25 cellular contexts compared by ENCODE assay signal in genomic region chr3:51362476-51362875, GRCh38.
"Had no signal": no experiment of that assay in that cellular context is flagged by ENCODE, and none has a peak within 500 bp of the region (broad histone marks: within the 10 kb centered on the region; RNA-seq: fewer than 3 reads in every experiment).

No MANE protein-coding gene starts in this region.

- H3K9me3 Mint-ChIP-seq: activated naive CD4-positive, alpha-beta T cell treated with anti-CD3 and anti-CD28 coated beads, Interleukin-2, amount 10 ng/mL, durations not matched to agents 7 days and 5 days; activated naive CD4-positive, alpha-beta T cell treated with anti-CD3 and anti-CD28 coated beads, Interleukin-2, amount 50 U/mL, for 72 hours; activated T-cell treated with anti-CD3 and anti-CD28 coated beads, Interleukin-2, amount 50 U/mL, for 4 hours; activated T-helper 17 cell treated with anti-CD3 and anti-CD28 coated beads, Interleukin-2, amount 50 U/mL, for 72 hours; T-helper 2 cell treated with Interferon-gamma antibody and Interleukin-4, amounts not matched to agents 5 μg/mL and 100 μg/mL, for 36 hours had no signal

- H3K27me3 Mint-ChIP-seq: activated CD4-positive, alpha-beta memory T cell treated with anti-CD3 and anti-CD28 coated beads for 36 hours; activated naive CD4-positive, alpha-beta T cell treated with anti-CD3 and anti-CD28 coated beads, Interleukin-2, amount 10 ng/mL, durations not matched to agents 7 days and 5 days; activated T-helper 17 cell treated with anti-CD3 and anti-CD28 coated beads, Interleukin-2, amount 50 U/mL, for 72 hours had no signal

- H3K4me1 Mint-ChIP-seq: activated CD4-positive, alpha-beta T cell treated with anti-CD3 and anti-CD28 coated beads for 36 hours; activated CD4-positive, alpha-beta T cell treated with anti-CD3 and anti-CD28 coated beads, Interleukin-2, amount 10 ng/mL, durations not matched to agents 24 days and 14 days; activated naive CD4-positive, alpha-beta T cell treated with anti-CD3 and anti-CD28 coated beads, Interleukin-2, amount 10 ng/mL, durations not matched to agents 7 days and 5 days; activated T-helper 17 cell treated with anti-CD3 and anti-CD28 coated beads, Interleukin-2, amount 50 U/mL, for 72 hours had no signal

- H3K4me3 Mint-ChIP-seq: activated CD4-positive, alpha-beta memory T cell treated with anti-CD3 and anti-CD28 coated beads for 36 hours; activated CD4-positive, alpha-beta T cell treated with anti-CD3 and anti-CD28 coated beads for 36 hours; activated CD4-positive, alpha-beta T cell treated with anti-CD3 and anti-CD28 coated beads, Interleukin-2, amount 10 ng/mL, durations not matched to agents 24 days and 14 days; activated CD8-positive, alpha-beta T cell treated with anti-CD3 and anti-CD28 coated beads, Interleukin-2, amount 10 ng/mL, durations not matched to agents 7 days and 5 days; activated naive CD4-positive, alpha-beta T cell treated with anti-CD3 and anti-CD28 coated beads, Interleukin-2, amount 10 ng/mL, durations not matched to agents 7 days and 5 days; activated T-cell treated with anti-CD3 and anti-CD28 coated beads, Interleukin-2, amount 50 U/mL, for 4 hours; activated T-helper 17 cell treated with anti-CD3 and anti-CD28 coated beads, Interleukin-2, amount 50 U/mL, for 72 hours; T-helper 17 cell; T-helper 2 cell treated with Interferon-gamma antibody and Interleukin-4, amounts not matched to agents 5 μg/mL and 100 μg/mL, for 36 hours had no signal

- ATAC-seq: activated CD4-positive, alpha-beta T cell treated with anti-CD3 and anti-CD28 coated beads for 36 hours; activated CD8-positive, alpha-beta T cell treated with anti-CD3 and anti-CD28 coated beads, Interleukin-2, amount 10 ng/mL, durations not matched to agents 7 days and 5 days; activated naive CD4-positive, alpha-beta T cell treated with anti-CD3 and anti-CD28 coated beads, Interleukin-2, amount 50 U/mL, for 72 hours; activated T-cell treated with anti-CD3 and anti-CD28 coated beads, Interleukin-2, amount 50 U/mL, for 4 hours; activated T-helper 17 cell treated with anti-CD3 and anti-CD28 coated beads, Interleukin-2, amount 50 U/mL, for 72 hours; body of pancreas; gastroesophageal sphincter; T-helper 17 cell had no signal

- H3K27ac Mint-ChIP-seq: activated CD4-positive, alpha-beta memory T cell treated with anti-CD3 and anti-CD28 coated beads for 36 hours; activated CD4-positive, alpha-beta T cell treated with anti-CD3 and anti-CD28 coated beads for 36 hours; activated CD4-positive, alpha-beta T cell treated with anti-CD3 and anti-CD28 coated beads, Interleukin-2, amount 10 ng/mL, durations not matched to agents 24 days and 14 days; activated CD8-positive, alpha-beta T cell treated with anti-CD3 and anti-CD28 coated beads, Interleukin-2, amount 10 ng/mL, durations not matched to agents 7 days and 5 days; activated naive CD4-positive, alpha-beta T cell treated with anti-CD3 and anti-CD28 coated beads, Interleukin-2, amount 10 ng/mL, durations not matched to agents 7 days and 5 days; activated naive CD4-positive, alpha-beta T cell treated with anti-CD3 and anti-CD28 coated beads, Interleukin-2, amount 50 U/mL, for 72 hours; activated T-helper 17 cell treated with anti-CD3 and anti-CD28 coated beads, Interleukin-2, amount 50 U/mL, for 72 hours; T-helper 17 cell; T-helper 2 cell treated with Interferon-gamma antibody and Interleukin-4, amounts not matched to agents 5 μg/mL and 100 μg/mL, for 36 hours had no signal

- DNase-seq: activated CD4-positive, alpha-beta memory T cell treated with anti-CD3 and anti-CD28 coated beads for 36 hours; activated CD4-positive, alpha-beta T cell treated with anti-CD3 and anti-CD28 coated beads for 36 hours; activated CD4-positive, alpha-beta T cell treated with anti-CD3 and anti-CD28 coated beads, Interleukin-2, amount 10 ng/mL, durations not matched to agents 24 days and 14 days; activated CD4-positive, CD25-positive, alpha-beta regulatory T cell; activated CD4-positive, CD25-positive, alpha-beta regulatory T cell treated with anti-CD3 and anti-CD28 coated beads, Interleukin-2, amount 50 U/mL, for 72 hours; activated CD8-positive, alpha-beta T cell treated with anti-CD3 and anti-CD28 coated beads, Interleukin-2, amount 10 ng/mL, durations not matched to agents 7 days and 5 days; activated gamma-delta T cell; activated naive CD4-positive, alpha-beta T cell; activated naive CD4-positive, alpha-beta T cell treated with anti-CD3 and anti-CD28 coated beads, Interleukin-2, amount 10 ng/mL, durations not matched to agents 7 days and 5 days; activated T-cell treated with anti-CD3 and anti-CD28 coated beads, Interleukin-2, amount 50 U/mL, for 4 hours; amygdala; body of pancreas; central memory CD4-positive, alpha-beta T cell; cerebellar nuclear complex; colonic mucosa; effector CD8-positive, alpha-beta T cell; esophagus squamous epithelium; foreskin melanocyte; T-helper 1 cell; T-helper 17 cell; T1000 had no signal

- H3K36me3 Mint-ChIP-seq: activated naive CD4-positive, alpha-beta T cell treated with anti-CD3 and anti-CD28 coated beads, Interleukin-2, amount 10 ng/mL, durations not matched to agents 7 days and 5 days had no signal
